10 cellular contexts compared by ENCODE assay signal in genomic region chr2:188787002-188787660, GRCh38.
A peak's percentile ranks its signal among the peaks of the same experiment; 100 is the strongest.
DNase-seq lines count a peak whose midpoint lies in the region; ATAC-seq, FAIRE-seq and TF ChIP-seq lines count a peak whose summit lies in the region.
"Had no signal": no experiment of that assay in that cellular context is flagged by ENCODE, and none has a peak within 500 bp of the region (broad histone marks: within the 10 kb centered on the region; RNA-seq: fewer than 3 reads in every experiment).

No MANE protein-coding gene starts in this region.

- no peaks in the 10 kb centered on the region for H3K9me3 ChIP-seq in BE2C
- H3K9me3 ChIP-seq in gastroesophageal sphincter: no peaks in the 10 kb centered on the region
- H3K9me3 ChIP-seq in psoas muscle: no peaks in the 10 kb centered on the region
- H3K9me3 ChIP-seq in kidney (ENCODE audit: control insufficient read depth in 1 of 2, low read length in 2 of 2): no peaks in the 10 kb centered on the region

- TF ChIP-seq EP300 in gastroesophageal sphincter (IDR thresholded peaks at IDR 0.05): no peak

- no peak for FAIRE-seq in kidney (lab: Jason Lieb, UNC)

- 12 to 17% methylated on average over 6 of the region's 6 CpGs for WGBS in gastroesophageal sphincter (ENCODE audit: low coverage in 1 of 2), 2 donors
- WGBS in psoas muscle, 3 donors: 8 to 28% (median 17%) methylated on average over 6 of the region's 6 CpGs

- DNase-seq in BE2C (no peak), psoas muscle (no peak), putamen (ENCODE audit: low spot score) (no peak), NCI-H510A (lab: John Stamatoyannopoulos, UW) (no peak), kidney (no peak)
- no peak for DNase-seq in activated T-cell treated with anti-CD3 and anti-CD28 coated beads, Interleukin-2, amount 50 U/mL, for 48 hours
- DNase-seq: CD8-positive, alpha-beta memory T cell; SHP77 treated with DMSO at 0.1 percent for 48 hours had no signal

- ATAC-seq in SK-N-SH treated with all-trans-retinoic acid at 6 μM for 48 hours: peak; percentile 89
- ATAC-seq in gastroesophageal sphincter: peak; percentile 69
- peak in 3 of 4 donors; percentile 40 to 62 (median 57) for ATAC-seq in psoas muscle

- H3K27ac ChIP-seq in gastroesophageal sphincter (peak overlapping the region; percentile 79 to 92 (median 80)), psoas muscle (peak overlapping the region; percentile 64), kidney (ENCODE audit: low read depth in 2 of 2, low read length in 2 of 2) (peak overlapping the region in 1 of 2 donors; percentile 54)

- no peak for TF ChIP-seq CTCF in BE2C (IDR thresholded peaks at IDR 0.05; ENCODE audit: low read depth, low read length)
- TF ChIP-seq CTCF in gastroesophageal sphincter (IDR thresholded peaks at IDR 0.05): no peak
- no peak for TF ChIP-seq CTCF in psoas muscle (IDR thresholded peaks at IDR 0.05)
- no peak for TF ChIP-seq CTCF in kidney (IDR thresholded peaks at IDR 0.05; ENCODE audit: borderline replicate concordance, extremely low read depth, insufficient read depth)

- no peak for TF ChIP-seq POLR2A in gastroesophageal sphincter (IDR thresholded peaks at IDR 0.05)

- no peak overlapping the region for H3K9ac ChIP-seq in kidney (ENCODE audit: low read length in 2 of 2)

- H3K27me3 ChIP-seq in BE2C (no peaks in the 10 kb centered on the region), gastroesophageal sphincter (no peaks in the 10 kb centered on the region), psoas muscle (ENCODE audit: insufficient read depth in 3 of 3, low read length in 2 of 3) (no peaks in the 10 kb centered on the region)

- H3K36me3 ChIP-seq in BE2C: no peaks in the 10 kb centered on the region
- no peaks in the 10 kb centered on the region for H3K36me3 ChIP-seq in gastroesophageal sphincter
- H3K36me3 ChIP-seq in psoas muscle (ENCODE audit: insufficient read depth in 1 of 2, low read depth in 1 of 2): no peaks in the 10 kb centered on the region
- H3K36me3 ChIP-seq in kidney (ENCODE audit: control insufficient read depth in 1 of 2, insufficient read depth in 2 of 2, low read length in 2 of 2): no peaks in the 10 kb centered on the region

- peak overlapping the region; percentile 6 for H3K4me3 ChIP-seq in BE2C (ENCODE audit: low read depth, low read length)
- H3K4me3 ChIP-seq in gastroesophageal sphincter: peak overlapping the region; percentile 9 to 14
- peak overlapping the region; percentile 16 for H3K4me3 ChIP-seq in psoas muscle
- H3K4me3 ChIP-seq in kidney (ENCODE audit: low read length in 2 of 2): peak overlapping the region in 1 of 2 donors; percentile 3

- H3K4me1 ChIP-seq in BE2C: no peaks in the 10 kb centered on the region
- peaks cover 3 to 39% (median 4%) of the 10 kb centered on the region in 3 donors for H3K4me1 ChIP-seq in gastroesophageal sphincter
- no peaks in the 10 kb centered on the region for H3K4me1 ChIP-seq in psoas muscle
- no peaks in the 10 kb centered on the region for H3K4me1 ChIP-seq in kidney (ENCODE audit: control insufficient read depth in 1 of 2, insufficient read depth in 1 of 2, low read depth in 1 of 2, low read length in 2 of 2)

- intact Hi-C loops in psoas muscle (cut with DNase I) (loop anchor here in 1 of 2 donors (10.0 kb wide), 1 partner anchor 188 kb away; the partner anchor contains the start of gene COL3A1), kidney (cut with DNase I) (no loop called here)

TF ChIP-seq in SK-N-SH treated with all-trans-retinoic acid at 6 μM for 48 hours, 23 proteins besides CTCF, POLR2A, EP300 and RAD21:
- TF ChIP-seq ISL1 (CRISPR knock-in tag; IDR thresholded peaks at IDR 0.05) (peak; percentile 85), ZNF565 (CRISPR knock-in tag; conservative IDR thresholded peaks at IDR 0.05; ENCODE audit: low read depth) (no peak), SNAI2 (CRISPR knock-in tag; IDR thresholded peaks at IDR 0.05) (no peak), CSDC2 (CRISPR knock-in tag; IDR thresholded peaks at IDR 0.05) (no peak), BACH2 (CRISPR knock-in tag; IDR thresholded peaks at IDR 0.05; ENCODE audit: borderline replicate concordance) (no peak), PATZ1 (CRISPR knock-in tag; IDR thresholded peaks at IDR 0.05; ENCODE audit: borderline replicate concordance) (peak; percentile 20; the same call in 1 of the 2 replicates), ZFP3 (CRISPR knock-in tag; IDR thresholded peaks at IDR 0.05) (no peak), PPARA (CRISPR knock-in tag; IDR thresholded peaks at IDR 0.05; ENCODE audit: borderline replicate concordance) (no peak), TOX (CRISPR knock-in tag; IDR thresholded peaks at IDR 0.05; ENCODE audit: borderline replicate concordance) (0 out of 2 replicates have a peak, but pooled peaks have one; percentile 17)
